25 cellular contexts compared by ENCODE assay signal in genomic region chr18:75779910-75780309, GRCh38.
"Had no signal": no experiment of that assay in that cellular context is flagged by ENCODE, and none has a peak within 500 bp of the region (broad histone marks: within the 10 kb centered on the region; RNA-seq: fewer than 3 reads in every experiment).

No MANE protein-coding gene starts in this region.

- DNase-seq: naive thymus-derived CD8-positive, alpha-beta T cell; nephron progenitor cell; occipital lobe; ovary; posterior cingulate gyrus; psoas muscle; right cardiac atrium; right lobe of liver; sigmoid colon; small intestine; stimulated activated CD4-positive, alpha-beta T cell treated with anti-CD3 and anti-CD28 coated beads, Interleukin-15, amount 100 ng/mL, for 24 hours; stimulated activated CD4-positive, alpha-beta T cell treated with anti-CD3 and anti-CD28 coated beads, Interleukin-2, amount 100 ng/mL, for 24 hours; stimulated activated CD4-positive, alpha-beta T cell treated with anti-CD3 and anti-CD28 coated beads, Interleukin-2, amount 100 ng/mL, for 48 hours; stimulated activated CD4-positive, alpha-beta T cell treated with anti-CD3 and anti-CD28 coated beads, Interleukin-4, amount 100 ng/mL, for 24 hours; stimulated activated naive CD4-positive, alpha-beta T cell; stimulated activated naive CD8-positive, alpha-beta T cell treated with anti-CD3 and anti-CD28 coated beads, Interleukin-15, amount 100 ng/mL, for 72 hours; stimulated activated naive CD8-positive, alpha-beta T cell treated with anti-CD3 and anti-CD28 coated beads, Interleukin-15, Interleukin-2, amounts not matched to agents 100 U/mL and 50 U/mL, for 24 hours; substantia nigra; testis; tibial artery; transverse colon; upper lobe of right lung; uterus had no signal

- H3K36me3 ChIP-seq: ovary, right lobe of liver, sigmoid colon, suprapubic skin, tibial artery, transverse colon, upper lobe of right lung, uterus had no signal

- H3K27ac ChIP-seq: ovary, parathyroid adenoma, psoas muscle, right lobe of liver, sigmoid colon, suprapubic skin, testis, tibial artery, transverse colon, upper lobe of right lung, uterus had no signal

- FAIRE-seq: small intestine had no signal

- H3K9me3 ChIP-seq: ovary, psoas muscle, right lobe of liver, sigmoid colon, suprapubic skin, testis, tibial artery, transverse colon, upper lobe of right lung, uterus had no signal

- H3K4me3 ChIP-seq: ovary, psoas muscle, right lobe of liver, sigmoid colon, suprapubic skin, testis, tibial artery, transverse colon, upper lobe of right lung, uterus had no signal

- H3K27me3 ChIP-seq: ovary, right lobe of liver, sigmoid colon, testis, transverse colon, uterus had no signal
